7 cellular contexts compared by ENCODE assay signal in genomic region chrX:150574824-150575409, GRCh38.
DNase-seq lines count a peak whose midpoint lies in the region; ATAC-seq and TF ChIP-seq lines count a peak whose summit lies in the region.

No MANE protein-coding gene starts in this region.

- DNase-seq in RWPE2 (ENCODE audit: low spot score) (no peak), NCI-H1105 (lab: John Stamatoyannopoulos, UW) (no peak), retina (no peak), iPS-NIHi7 (ENCODE audit: extremely low spot score) (no peak)

- TF ChIP-seq CTCF in RWPE2 (IDR thresholded peaks at IDR 0.05; ENCODE audit: poor library complexity, severe bottlenecking) (no peak), neutrophil (IDR thresholded peaks at IDR 0.05) (no peak)

- H3K9me3 ChIP-seq in RWPE2 (ENCODE audit: severe bottlenecking) (no peaks in the 10 kb centered on the region), neutrophil (no peaks in the 10 kb centered on the region)

- H3K4me3 ChIP-seq in RWPE2 (ENCODE audit: severe bottlenecking) (no peak overlapping the region), neutrophil (ENCODE audit: low read depth in 1 of 2, low read length in 1 of 2) (peak overlapping the region in 1 of 2 experiments; percentile 29)

- ATAC-seq in GM18868 (IDR thresholded peaks at IDR 0.05; ENCODE audit: unreplicated experiment) (peak; percentile 66), HG02588 (IDR thresholded peaks at IDR 0.05; ENCODE audit: unreplicated experiment) (peak; percentile 60), RWPE2 (ENCODE audit: low read depth) (peak; percentile 9; the same call in 2 of the 3 replicates)

- H3K27me3 ChIP-seq in RWPE2 (ENCODE audit: insufficient read depth, poor library complexity, severe bottlenecking) (no peaks in the 10 kb centered on the region), neutrophil (no peaks in the 10 kb centered on the region)

- peak overlapping the region; percentile 84 for H3K27ac ChIP-seq in RWPE2 (ENCODE audit: poor library complexity, severe bottlenecking)
- peak overlapping the region; percentile 70 for H3K27ac ChIP-seq in neutrophil

- H3K4me1 ChIP-seq in RWPE2 (ENCODE audit: insufficient read depth, poor library complexity, severe bottlenecking) = peaks cover 61% of the 10 kb centered on the region
- peaks cover 54 to 56% of the 10 kb centered on the region in 2 experiments for H3K4me1 ChIP-seq in neutrophil (ENCODE audit: control insufficient read depth in 1 of 2, insufficient read depth in 1 of 2, low read depth in 1 of 2, low read length in 1 of 2)

- H3K36me3 ChIP-seq in RWPE2 (ENCODE audit: low read depth) (no peaks in the 10 kb centered on the region), neutrophil (no peaks in the 10 kb centered on the region)

Comparison
In these comparisons a context has a peak if more than half of its experiments do, and no peak if none do; other contexts are left out.
1. ATAC-seq: peak in every context shown above with its lines; median percentile 66 in GM18868; 60 in HG02588; 9 in RWPE2.